In genomic region chr11:118488480-118489109, GRCh38 we compare ENCODE assay signal across 8 cellular contexts. TPM values are rescaled to one million over a fixed set of nuclear protein-coding genes. Genes with fewer than 3 reads are reported as not detected.
DNase-seq lines count a peak whose midpoint lies in the region; ATAC-seq and FAIRE-seq lines count a peak whose summit lies in the region.

No MANE protein-coding gene starts in this region.

- H3K36me3 ChIP-seq in SK-N-MC (ENCODE audit: insufficient read depth, low read length): peaks cover 84% of the 10 kb centered on the region

- H3K36me3 Mint-ChIP-seq in activated naive CD4-positive, alpha-beta T cell treated with anti-CD3 and anti-CD28 coated beads for 36 hours (ENCODE audit: low read depth): peaks cover 23% of the 10 kb centered on the region

- no peak overlapping the region for H3K4me3 Mint-ChIP-seq in activated naive CD4-positive, alpha-beta T cell treated with anti-CD3 and anti-CD28 coated beads for 36 hours

- H3K4me3 ChIP-seq in SK-N-MC: no peak overlapping the region

- DNase-seq in EL (peak; percentile 72), NAMALWA (ENCODE audit: low spot score) (peak; percentile 88), SK-N-MC (ENCODE audit: low read depth, low spot score) (peak; percentile 42), germinal center (ENCODE audit: low spot score) (peak; percentile 76), posterior cingulate gyrus (peak; percentile 37 to 95 (median 68)), urothelium cell line (ENCODE audit: low spot score) (peak; percentile 56)
- DNase-seq in activated naive CD4-positive, alpha-beta T cell treated with anti-CD3 and anti-CD28 coated beads for 36 hours: peak; percentile 92

- H3K9me3 ChIP-seq in SK-N-MC (ENCODE audit: low read depth, low read length): no peaks in the 10 kb centered on the region

- ATAC-seq in HG03045 (IDR thresholded peaks at IDR 0.05; ENCODE audit: unreplicated experiment): no peak

- no peak overlapping the region for H3K9ac ChIP-seq in SK-N-MC (ENCODE audit: insufficient read length)

- CTCF ChIA-PET in activated naive CD4-positive, alpha-beta T cell treated with anti-CD3 and anti-CD28 coated beads for 36 hours (lab: Charles Lee): interaction anchor here (0.6 to 1.9 kb wide), 13 partner anchors 11 to 124 kb away, joined by 3 to 9 read pairs (median 4); no protein-coding TSS in a partner anchor

- peaks cover 9% of the 10 kb centered on the region for H3K4me1 Mint-ChIP-seq in activated naive CD4-positive, alpha-beta T cell treated with anti-CD3 and anti-CD28 coated beads for 36 hours (ENCODE audit: low read depth)

- no peak for FAIRE-seq in urothelium cell line (lab: Jason Lieb, UNC)

- no peaks in the 10 kb centered on the region for H3K9me3 Mint-ChIP-seq in activated naive CD4-positive, alpha-beta T cell treated with anti-CD3 and anti-CD28 coated beads for 36 hours

- intact Hi-C loops in activated naive CD4-positive, alpha-beta T cell treated with anti-CD3 and anti-CD28 coated beads for 36 hours (cut with micrococcal nuclease): loop anchor here (1.0 to 5.0 kb wide), 8 partner anchors 50 to 343 kb away; partner anchors contain the start of gene ATP5MG
- intact Hi-C loops in posterior cingulate gyrus (cut with DNase I): loop anchor here (5.0 to 10.0 kb wide), 4 partner anchors 56 to 341 kb away; partner anchors contain the start of gene ATP5MG

- 0 out of 2 replicates have a peak overlapping the region, but pooled peaks have one; percentile 45 for H3K27ac ChIP-seq in SK-N-MC

- no peak overlapping the region for H3K27ac Mint-ChIP-seq in activated naive CD4-positive, alpha-beta T cell treated with anti-CD3 and anti-CD28 coated beads for 36 hours

- H3K27me3 Mint-ChIP-seq in activated naive CD4-positive, alpha-beta T cell treated with anti-CD3 and anti-CD28 coated beads for 36 hours (ENCODE audit: low read depth): no peaks in the 10 kb centered on the region

RNA-seq across cellular contexts. Expression of gene TTC36, which starts 38.7 kb away (rescaled TPM):
- not detected for total RNA-seq in activated naive CD4-positive, alpha-beta T cell treated with anti-CD3 and anti-CD28 coated beads for 36 hours

RNA-seq across cellular contexts. Expression of gene TMEM25, which starts 42.4 kb away (rescaled TPM):
- 10 to 100 TPM; 13.3 to 14.1 TPM for total RNA-seq in activated naive CD4-positive, alpha-beta T cell treated with anti-CD3 and anti-CD28 coated beads for 36 hours

RNA-seq across cellular contexts. Expression of gene KMT2A, which starts 52.3 kb away (rescaled TPM):
- total RNA-seq in activated naive CD4-positive, alpha-beta T cell treated with anti-CD3 and anti-CD28 coated beads for 36 hours: 10 to 100 TPM; 68.4 to 68.5 TPM

Comparison
In these comparisons a context has a peak if more than half of its experiments do, and no peak if none do; other contexts are left out.
1. DNase-seq: peak in every context shown above with its lines; median percentile 92 in activated naive CD4-positive, alpha-beta T cell treated with anti-CD3 and anti-CD28 coated beads for 36 hours; 88 in NAMALWA; 76 in germinal center; 72 in EL; 68 in posterior cingulate gyrus; 56 in urothelium cell line; 42 in SK-N-MC.